Comparison of ENCODE assay signal across 1 cellular context in the genomic region with DNA sequence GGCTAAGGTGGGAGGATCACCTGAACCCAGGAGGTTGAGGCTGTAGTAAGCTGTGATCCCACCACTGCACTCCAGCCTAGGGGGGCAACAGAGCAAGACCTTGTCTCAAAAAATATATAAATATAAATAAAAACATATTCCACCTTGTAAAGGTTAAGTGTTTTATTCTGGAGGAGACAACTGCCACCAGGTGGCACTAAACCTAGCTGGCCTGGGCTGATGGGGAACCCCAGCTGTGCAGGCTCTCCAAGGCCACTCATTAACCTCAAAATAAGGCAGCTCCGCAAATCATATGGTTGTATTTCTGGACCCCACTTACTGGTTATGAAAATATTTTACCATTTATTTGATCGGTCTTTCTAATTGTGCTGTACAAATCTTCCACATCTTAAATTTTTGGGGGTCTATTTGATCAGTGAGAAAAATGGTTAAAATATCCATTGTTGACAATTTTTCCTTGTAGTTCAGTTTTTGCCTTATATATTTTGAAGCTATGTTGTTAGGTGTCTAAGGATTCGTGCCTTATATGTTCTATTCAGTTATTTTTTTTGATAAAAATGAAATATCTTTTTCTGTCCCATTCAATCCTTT.
TF ChIP-seq lines count a peak whose summit lies in the region.

No MANE protein-coding gene starts in this region.

TF ChIP-seq in HepG2, 621 proteins besides CTCF, POLR2A, EP300 and RAD21 (continues in another document):
- TF ChIP-seq NCOA2 (CRISPR knock-in tag; IDR thresholded peaks at IDR 0.05) (peak; percentile 42; the same call in 1 of the 2 replicates), HMGXB4 (CRISPR knock-in tag; IDR thresholded peaks at IDR 0.05; ENCODE audit: borderline replicate concordance in 1 of 2, low read depth in 1 of 2) (peak in 1 of 2 experiments; percentile 50; a peak in 1 of 4 replicates), GATAD2A (CRISPR knock-in tag; IDR thresholded peaks at IDR 0.05) (0 out of 2 replicates have a peak, but pooled peaks have one; percentile 35), ZSCAN22 (CRISPR knock-in tag; IDR thresholded peaks at IDR 0.05) (no peak), MIXL1 (CRISPR knock-in tag; IDR thresholded peaks at IDR 0.05) (0 out of 2 replicates have a peak, but pooled peaks have one; percentile 31), FOXP1 (IDR thresholded peaks at IDR 0.05) (no peak), FOXP1 (CRISPR knock-in tag; IDR thresholded peaks at IDR 0.05) (no peak), CAMTA2 (CRISPR knock-in tag; IDR thresholded peaks at IDR 0.05; ENCODE audit: borderline replicate concordance) (no peak), FOXO4 (CRISPR knock-in tag; conservative IDR thresholded peaks at IDR 0.05) (no peak), ZNF605 (CRISPR knock-in tag; IDR thresholded peaks at IDR 0.05) (no peak), KLF11 (CRISPR knock-in tag; IDR thresholded peaks at IDR 0.05) (0 out of 2 replicates have a peak, but pooled peaks have one; percentile 29), KDM1A (CRISPR knock-in tag; IDR thresholded peaks at IDR 0.05) (no peak), SMC3 (IDR thresholded peaks at IDR 0.05; ENCODE audit: low read length) (peak; percentile 83), KAT8 (CRISPR knock-in tag; IDR thresholded peaks at IDR 0.05) (0 out of 2 replicates have a peak, but pooled peaks have one; percentile 34), ZNF550 (CRISPR knock-in tag; IDR thresholded peaks at IDR 0.05; ENCODE audit: borderline replicate concordance) (no peak), CENPT (CRISPR knock-in tag; IDR thresholded peaks at IDR 0.05; ENCODE audit: low read depth) (no peak), SCMH1 (CRISPR knock-in tag; IDR thresholded peaks at IDR 0.05; ENCODE audit: borderline replicate concordance) (no peak), ARID5B (CRISPR knock-in tag; IDR thresholded peaks at IDR 0.05) (peak; percentile 24; the same call in 1 of the 2 replicates), STAG1 (CRISPR knock-in tag; IDR thresholded peaks at IDR 0.05) (peak; percentile 66), ZNF30 (CRISPR knock-in tag; IDR thresholded peaks at IDR 0.05) (no peak), PHF21A (CRISPR knock-in tag; IDR thresholded peaks at IDR 0.05) (no peak), HNF1A (IDR thresholded peaks at IDR 0.05; ENCODE audit: low read depth) (no peak), HNF1A (CRISPR knock-in tag; IDR thresholded peaks at IDR 0.05; ENCODE audit: borderline replicate concordance) (no peak), ELF3 (CRISPR knock-in tag; IDR thresholded peaks at IDR 0.05) (0 out of 2 replicates have a peak, but pooled peaks have one; percentile 21), RXRB (CRISPR knock-in tag; IDR thresholded peaks at IDR 0.05; ENCODE audit: borderline replicate concordance) (peak; percentile 21; the same call in 1 of the 2 replicates), KLF16 (CRISPR knock-in tag; IDR thresholded peaks at IDR 0.05) (0 out of 4 replicates have a peak, but pooled peaks of 1 of the 2 experiments have one; percentile 28), TFAP4 (IDR thresholded peaks at IDR 0.05; ENCODE audit: borderline replicate concordance, low read depth) (peak; percentile 62; the same call in 1 of the 2 replicates)
- TF ChIP-seq, protein P1, sequence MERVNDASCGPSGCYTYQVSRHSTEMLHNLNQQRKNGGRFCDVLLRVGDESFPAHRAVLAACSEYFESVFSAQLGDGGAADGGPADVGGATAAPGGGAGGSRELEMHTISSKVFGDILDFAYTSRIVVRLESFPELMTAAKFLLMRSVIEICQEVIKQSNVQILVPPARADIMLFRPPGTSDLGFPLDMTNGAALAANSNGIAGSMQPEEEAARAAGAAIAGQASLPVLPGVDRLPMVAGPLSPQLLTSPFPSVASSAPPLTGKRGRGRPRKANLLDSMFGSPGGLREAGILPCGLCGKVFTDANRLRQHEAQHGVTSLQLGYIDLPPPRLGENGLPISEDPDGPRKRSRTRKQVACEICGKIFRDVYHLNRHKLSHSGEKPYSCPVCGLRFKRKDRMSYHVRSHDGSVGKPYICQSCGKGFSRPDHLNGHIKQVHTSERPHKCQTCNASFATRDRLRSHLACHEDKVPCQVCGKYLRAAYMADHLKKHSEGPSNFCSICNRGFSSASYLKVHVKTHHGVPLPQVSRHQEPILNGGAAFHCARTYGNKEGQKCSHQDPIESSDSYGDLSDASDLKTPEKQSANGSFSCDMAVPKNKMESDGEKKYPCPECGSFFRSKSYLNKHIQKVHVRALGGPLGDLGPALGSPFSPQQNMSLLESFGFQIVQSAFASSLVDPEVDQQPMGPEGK (CRISPR knock-in tag; IDR thresholded peaks at IDR 0.05): 0 out of 2 replicates have a peak, but pooled peaks have one; percentile 13
- TF ChIP-seq, protein P2, sequence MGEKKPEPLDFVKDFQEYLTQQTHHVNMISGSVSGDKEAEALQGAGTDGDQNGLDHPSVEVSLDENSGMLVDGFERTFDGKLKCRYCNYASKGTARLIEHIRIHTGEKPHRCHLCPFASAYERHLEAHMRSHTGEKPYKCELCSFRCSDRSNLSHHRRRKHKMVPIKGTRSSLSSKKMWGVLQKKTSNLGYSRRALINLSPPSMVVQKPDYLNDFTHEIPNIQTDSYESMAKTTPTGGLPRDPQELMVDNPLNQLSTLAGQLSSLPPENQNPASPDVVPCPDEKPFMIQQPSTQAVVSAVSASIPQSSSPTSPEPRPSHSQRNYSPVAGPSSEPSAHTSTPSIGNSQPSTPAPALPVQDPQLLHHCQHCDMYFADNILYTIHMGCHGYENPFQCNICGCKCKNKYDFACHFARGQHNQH (CRISPR knock-in tag; IDR thresholded peaks at IDR 0.05): no peak
- TF ChIP-seq, protein P3, sequence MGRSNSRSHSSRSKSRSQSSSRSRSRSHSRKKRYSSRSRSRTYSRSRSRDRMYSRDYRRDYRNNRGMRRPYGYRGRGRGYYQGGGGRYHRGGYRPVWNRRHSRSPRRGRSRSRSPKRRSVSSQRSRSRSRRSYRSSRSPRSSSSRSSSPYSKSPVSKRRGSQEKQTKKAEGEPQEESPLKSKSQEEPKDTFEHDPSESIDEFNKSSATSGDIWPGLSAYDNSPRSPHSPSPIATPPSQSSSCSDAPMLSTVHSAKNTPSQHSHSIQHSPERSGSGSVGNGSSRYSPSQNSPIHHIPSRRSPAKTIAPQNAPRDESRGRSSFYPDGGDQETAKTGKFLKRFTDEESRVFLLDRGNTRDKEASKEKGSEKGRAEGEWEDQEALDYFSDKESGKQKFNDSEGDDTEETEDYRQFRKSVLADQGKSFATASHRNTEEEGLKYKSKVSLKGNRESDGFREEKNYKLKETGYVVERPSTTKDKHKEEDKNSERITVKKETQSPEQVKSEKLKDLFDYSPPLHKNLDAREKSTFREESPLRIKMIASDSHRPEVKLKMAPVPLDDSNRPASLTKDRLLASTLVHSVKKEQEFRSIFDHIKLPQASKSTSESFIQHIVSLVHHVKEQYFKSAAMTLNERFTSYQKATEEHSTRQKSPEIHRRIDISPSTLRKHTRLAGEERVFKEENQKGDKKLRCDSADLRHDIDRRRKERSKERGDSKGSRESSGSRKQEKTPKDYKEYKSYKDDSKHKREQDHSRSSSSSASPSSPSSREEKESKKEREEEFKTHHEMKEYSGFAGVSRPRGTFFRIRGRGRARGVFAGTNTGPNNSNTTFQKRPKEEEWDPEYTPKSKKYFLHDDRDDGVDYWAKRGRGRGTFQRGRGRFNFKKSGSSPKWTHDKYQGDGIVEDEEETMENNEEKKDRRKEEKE (IDR thresholded peaks at IDR 0.05): no peak
- TF ChIP-seq, protein P4, sequence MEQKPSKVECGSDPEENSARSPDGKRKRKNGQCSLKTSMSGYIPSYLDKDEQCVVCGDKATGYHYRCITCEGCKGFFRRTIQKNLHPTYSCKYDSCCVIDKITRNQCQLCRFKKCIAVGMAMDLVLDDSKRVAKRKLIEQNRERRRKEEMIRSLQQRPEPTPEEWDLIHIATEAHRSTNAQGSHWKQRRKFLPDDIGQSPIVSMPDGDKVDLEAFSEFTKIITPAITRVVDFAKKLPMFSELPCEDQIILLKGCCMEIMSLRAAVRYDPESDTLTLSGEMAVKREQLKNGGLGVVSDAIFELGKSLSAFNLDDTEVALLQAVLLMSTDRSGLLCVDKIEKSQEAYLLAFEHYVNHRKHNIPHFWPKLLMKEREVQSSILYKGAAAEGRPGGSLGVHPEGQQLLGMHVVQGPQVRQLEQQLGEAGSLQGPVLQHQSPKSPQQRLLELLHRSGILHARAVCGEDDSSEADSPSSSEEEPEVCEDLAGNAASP (CRISPR knock-in tag; IDR thresholded peaks at IDR 0.05; ENCODE audit: borderline replicate concordance): 0 out of 2 replicates have a peak, but pooled peaks have one; percentile 32
